Comparison of ENCODE assay signal across 8 cellular contexts in the genomic region with DNA sequence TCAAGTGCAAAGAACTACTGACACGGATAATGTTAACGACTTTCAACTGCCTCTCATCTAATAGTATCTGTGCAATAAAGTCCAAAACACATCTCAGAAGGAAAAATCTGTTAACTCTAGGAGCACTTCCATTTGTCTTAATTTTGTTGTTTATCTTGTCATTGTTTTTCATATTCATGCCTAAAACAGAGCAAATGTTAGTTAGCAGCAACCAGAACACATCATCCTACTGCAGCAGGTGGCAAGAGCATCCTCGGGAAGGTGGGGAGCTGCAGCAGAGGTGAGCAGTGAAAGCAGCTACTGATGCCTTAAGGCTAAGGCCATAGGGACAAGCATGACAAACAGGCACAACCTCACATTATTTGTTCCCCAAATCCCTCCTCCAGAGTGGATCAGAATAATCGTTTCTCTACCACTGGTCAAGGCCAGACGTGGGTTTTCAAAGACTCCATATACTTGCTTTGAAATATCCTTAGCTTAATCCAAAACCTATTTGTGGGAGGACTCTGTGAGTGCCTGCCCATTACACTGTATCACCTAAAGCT. TPM values are rescaled to one million over a fixed set of nuclear protein-coding genes. Genes with fewer than 3 reads are reported as not detected.
DNase-seq lines count a peak whose midpoint lies in the region; ATAC-seq and TF ChIP-seq lines count a peak whose summit lies in the region.

No MANE protein-coding gene starts in this region.

- peak overlapping the region; percentile 80 to 97 (median 92) for H3K4me3 Mint-ChIP-seq in CD4-positive, CD25-positive, alpha-beta regulatory T cell
- H3K4me3 Mint-ChIP-seq in neural crest cell, result peak overlapping the region; percentile 97

- no peak for ATAC-seq in CD4-positive, CD25-positive, alpha-beta regulatory T cell (ENCODE audit: low read depth in 2 of 2)
- ATAC-seq in GM18868 (IDR thresholded peaks at IDR 0.05; ENCODE audit: unreplicated experiment) (no peak), GM21737 (IDR thresholded peaks at IDR 0.05; ENCODE audit: unreplicated experiment) (no peak), HG03196 (IDR thresholded peaks at IDR 0.05; ENCODE audit: unreplicated experiment) (no peak)

- no peaks in the 10 kb centered on the region for H3K27me3 Mint-ChIP-seq in CD4-positive, CD25-positive, alpha-beta regulatory T cell
- no peaks in the 10 kb centered on the region for H3K27me3 Mint-ChIP-seq in neural crest cell (ENCODE audit: low read depth)

- no peak for DNase-seq in CD4-positive, CD25-positive, alpha-beta regulatory T cell
- DNase-seq in NCI-H1105 (lab: John Stamatoyannopoulos, UW) (peak; percentile 5), dorsolateral prefrontal cortex (no peak), neural crest cell (ENCODE audit: low read depth, low spot score) (no peak), ureter (ENCODE audit: low spot score) (no peak)

- H3K9me3 ChIP-seq in CD4-positive, CD25-positive, alpha-beta regulatory T cell (ENCODE audit: control insufficient read depth in 2 of 2, low read length in 2 of 2), result no peaks in the 10 kb centered on the region

- intact Hi-C loops in dorsolateral prefrontal cortex (cut with DNase I), result loop anchor here (2.0 to 5.0 kb wide), 6 partner anchors 119 to 245 kb away; partner anchors contain the start of genes NIM1K (in 2 of the 2), ZNF131 (in 2 of the 2) and TMEM267 (in 1 of the 2)

- peak overlapping the region; percentile 86 for H3K4me3 ChIP-seq in CD4-positive, CD25-positive, alpha-beta regulatory T cell (ENCODE audit: low read depth, low read length)
- H3K4me3 ChIP-seq in dorsolateral prefrontal cortex, result peak overlapping the region; percentile 61 to 100 (median 95)

- H3K36me3 ChIP-seq in CD4-positive, CD25-positive, alpha-beta regulatory T cell (ENCODE audit: control insufficient read depth, insufficient read depth, low read length), result no peaks in the 10 kb centered on the region

- peaks cover 14 to 39% (median 35%) of the 10 kb centered on the region in 4 donors for H3K4me1 Mint-ChIP-seq in CD4-positive, CD25-positive, alpha-beta regulatory T cell
- H3K4me1 Mint-ChIP-seq in neural crest cell, result peaks cover 74% of the 10 kb centered on the region

- no peaks in the 10 kb centered on the region for H3K36me3 Mint-ChIP-seq in CD4-positive, CD25-positive, alpha-beta regulatory T cell
- H3K36me3 Mint-ChIP-seq in neural crest cell (ENCODE audit: low read depth), result peaks cover 31% of the 10 kb centered on the region

- TF ChIP-seq CTCF in dorsolateral prefrontal cortex (IDR thresholded peaks at IDR 0.05 in 54 of 56, conservative IDR thresholded peaks at IDR 0.05 in 2 of 56; ENCODE audit: low read depth in 1 of 56, partially characterized antibody in 56 of 56) (no peak), neural crest cell (conservative IDR thresholded peaks at IDR 0.05) (no peak)

- H3K27ac Mint-ChIP-seq in CD4-positive, CD25-positive, alpha-beta regulatory T cell, result peak overlapping the region; percentile 48 to 97 (median 97)
- H3K27ac Mint-ChIP-seq in neural crest cell (ENCODE audit: unreplicated experiment), result peak overlapping the region; percentile 95

- H3K27me3 ChIP-seq in CD4-positive, CD25-positive, alpha-beta regulatory T cell (ENCODE audit: control insufficient read depth, insufficient read depth, low read length), result no peaks in the 10 kb centered on the region
- no peaks in the 10 kb centered on the region for H3K27me3 ChIP-seq in dorsolateral prefrontal cortex

- H3K27ac ChIP-seq in CD4-positive, CD25-positive, alpha-beta regulatory T cell (ENCODE audit: insufficient read depth, low read length, poor library complexity, severe bottlenecking), result peak overlapping the region; percentile 98
- peak overlapping the region in 42 of 59 donors; percentile 4 to 97 (median 92) for H3K27ac ChIP-seq in dorsolateral prefrontal cortex

- H3K4me1 ChIP-seq in CD4-positive, CD25-positive, alpha-beta regulatory T cell (ENCODE audit: control insufficient read depth, insufficient read depth, low read length, poor library complexity, severe bottlenecking), result peaks cover 14% of the 10 kb centered on the region

- H3K9me3 Mint-ChIP-seq in CD4-positive, CD25-positive, alpha-beta regulatory T cell, result peaks cover 0 to 2% (median 0%) of the 10 kb centered on the region in 7 donors
- H3K9me3 Mint-ChIP-seq in neural crest cell, result peaks cover 16% of the 10 kb centered on the region

RNA-seq across cellular contexts. Expression of gene HMGCS1, which starts 1.1 kb away (rescaled TPM):
- 58.9 TPM for total RNA-seq in CD4-positive, CD25-positive, alpha-beta regulatory T cell
- polyA plus RNA-seq in CD4-positive, CD25-positive, alpha-beta regulatory T cell, result 10 to 100 TPM in 1 of 4 donors, 1 to 10 TPM in 3; 5.4 to 11.8 (median 7.3) TPM
- 100 to 1,000 TPM in 66 of 120 experiments, 10 to 100 TPM in 54; 39.2 to 223 (median 105) TPM for total RNA-seq in dorsolateral prefrontal cortex
- total RNA-seq in neural crest cell, result 518 and 529 TPM in 2 replicates
- 131 TPM for total RNA-seq in ureter
